11 cellular contexts compared by ENCODE assay signal in genomic region chr22:17198188-17199130, GRCh38. TPM values are rescaled to one million over a fixed set of nuclear protein-coding genes. Genes with fewer than 3 reads are reported as not detected.
DNase-seq lines count a peak whose midpoint lies in the region; ATAC-seq and TF ChIP-seq lines count a peak whose summit lies in the region.
"Had no signal": no experiment of that assay in that cellular context is flagged by ENCODE, and none has a peak within 500 bp of the region (broad histone marks: within the 10 kb centered on the region; RNA-seq: fewer than 3 reads in every experiment).

No MANE protein-coding gene starts in this region.

- H3K4me3 ChIP-seq in HUES48 (ENCODE audit: low read depth, low read length) (peak overlapping the region; percentile 67), iPS-20b (ENCODE audit: low read length) (peak overlapping the region; percentile 68), sigmoid colon (peak overlapping the region in 3 of 4 donors; percentile 27 to 44 (median 35)), PC-9 (no peak overlapping the region)

- H2AFZ ChIP-seq in PC-9, result no peak overlapping the region

- peak overlapping the region; percentile 60 for H3K4me3 Mint-ChIP-seq in chondrocyte (ENCODE audit: unreplicated experiment)

- peaks cover 11% of the 10 kb centered on the region for H3K4me1 Mint-ChIP-seq in chondrocyte (ENCODE audit: low read depth)

- TF ChIP-seq CTCF in chondrocyte (IDR thresholded peaks at IDR 0.05) (no peak), sigmoid colon (IDR thresholded peaks at IDR 0.05) (no peak), PC-9 (conservative IDR thresholded peaks at IDR 0.05) (no peak)

- DNase-seq in chondrocyte (ENCODE audit: low spot score) (no peak), sigmoid colon (no peak), A172 (ENCODE audit: low spot score) (no peak), PC-9 (no peak)
- DNase-seq: activated CD4-positive, CD25-positive, alpha-beta regulatory T cell; stimulated activated CD4-positive, alpha-beta T cell treated with anti-CD3 and anti-CD28 coated beads, Interleukin-4, amount 100 ng/mL, for 4 hours had no signal

- H3K36me3 Mint-ChIP-seq in chondrocyte (ENCODE audit: low read depth), result no peaks in the 10 kb centered on the region

- H3K27me3 Mint-ChIP-seq in chondrocyte (ENCODE audit: low read depth), result peaks cover 9% of the 10 kb centered on the region

- H3K36me3 ChIP-seq in HUES48 (ENCODE audit: control insufficient read depth, insufficient read depth, low read length) (no peaks in the 10 kb centered on the region), iPS-20b (ENCODE audit: insufficient read depth, low read depth, low read length) (no peaks in the 10 kb centered on the region), sigmoid colon (no peaks in the 10 kb centered on the region), PC-9 (ENCODE audit: low read depth) (no peaks in the 10 kb centered on the region)

- H3K4me1 ChIP-seq in HUES48 (ENCODE audit: control insufficient read depth, insufficient read depth, low read length) (peaks cover 49% of the 10 kb centered on the region), iPS-20b (ENCODE audit: insufficient read depth, low read length) (peaks cover 25% of the 10 kb centered on the region; the same call in 1 of the 2 replicates), sigmoid colon (peaks cover 0 to 12% (median 0%) of the 10 kb centered on the region in 4 donors), PC-9 (replicated peaks; ENCODE audit: insufficient read depth) (no peaks in the 10 kb centered on the region)

- no peaks in the 10 kb centered on the region for H3K79me2 ChIP-seq in PC-9 (ENCODE audit: low read depth)

- no peaks in the 10 kb centered on the region for H3K9me2 ChIP-seq in PC-9 (ENCODE audit: insufficient read depth)

- H3K9me3 ChIP-seq in HUES48 (ENCODE audit: control insufficient read depth, insufficient read depth, low read length) (no peaks in the 10 kb centered on the region), iPS-20b (ENCODE audit: insufficient read depth, low read depth, low read length) (no peaks in the 10 kb centered on the region), sigmoid colon (no peaks in the 10 kb centered on the region), PC-9 (ENCODE audit: insufficient read depth, low read depth) (no peaks in the 10 kb centered on the region)

- H3F3A ChIP-seq in PC-9 (ENCODE audit: insufficient read depth, low read depth), result no peaks in the 10 kb centered on the region

- intact Hi-C loops in sigmoid colon (cut with DNase I), result no loop called here
- intact Hi-C loops in PC-9 (cut with micrococcal nuclease; ENCODE audit: unreplicated experiment), result no loop called here

- TF ChIP-seq POLR2A in sigmoid colon (IDR thresholded peaks at IDR 0.05), result no peak

- H3K9me3 Mint-ChIP-seq in chondrocyte (ENCODE audit: low read depth), result no peaks in the 10 kb centered on the region

- 31 to 61% methylated on average over 31 of the region's 31 CpGs for WGBS in sigmoid colon, 2 donors

- CTCF ChIA-PET in PC-9 (lab: Charles Lee), result no interaction called here

- no TSS peak for BruUV-seq in PC-9 (replicated peaks; lab: Mats Ljungman, UMichigan)

- ATAC-seq in GM21723 (IDR thresholded peaks at IDR 0.05; ENCODE audit: unreplicated experiment) (no peak), HG02981 (IDR thresholded peaks at IDR 0.05; ENCODE audit: unreplicated experiment) (no peak)
- ATAC-seq: HCT116 had no signal

- no peak overlapping the region for H3K4me2 ChIP-seq in PC-9

- POLR2A ChIA-PET in PC-9 (lab: Charles Lee; ENCODE audit: unreplicated experiment), result no interaction called here

- H3K9ac ChIP-seq in HUES48 (ENCODE audit: low read depth, low read length) (peak overlapping the region; percentile 91), iPS-20b (ENCODE audit: low read depth, low read length) (peak overlapping the region; percentile 88)

- H3K27me3 ChIP-seq in HUES48 (ENCODE audit: control insufficient read depth, insufficient read depth, low read length) (no peaks in the 10 kb centered on the region), iPS-20b (ENCODE audit: insufficient read depth, low read length) (no peaks in the 10 kb centered on the region), sigmoid colon (peaks cover 0 to 34% (median 7%) of the 10 kb centered on the region in 3 donors), PC-9 (ENCODE audit: insufficient read depth, low read depth) (peaks cover 33% of the 10 kb centered on the region)

- H3K27ac Mint-ChIP-seq in chondrocyte (ENCODE audit: unreplicated experiment), result no peak overlapping the region

- no peaks in the 10 kb centered on the region for H4K20me1 ChIP-seq in PC-9 (ENCODE audit: insufficient read depth)

- peak overlapping the region; percentile 99 for H3K27ac ChIP-seq in HUES48 (ENCODE audit: low read depth, low read length)
- peak overlapping the region; percentile 85 for H3K27ac ChIP-seq in iPS-20b (ENCODE audit: low read length)
- peak overlapping the region; percentile 27 to 61 (median 36) for H3K27ac ChIP-seq in sigmoid colon
- no peak overlapping the region for H3K27ac ChIP-seq in PC-9

- no peak for TF ChIP-seq EP300 in sigmoid colon (IDR thresholded peaks at IDR 0.05)

RNA-seq across cellular contexts. Expression of gene ADA2, which starts 20.8 kb away (rescaled TPM):
- total RNA-seq in chondrocyte (2.9 to 4.6 TPM (median 4.3 TPM) in 3 replicates), sigmoid colon (1 to 10 TPM; 2.8 to 8.3 (median 6.4) TPM), PC-9 (2021) (not detected in 2 replicates)
- 10 to 100 TPM in 2 of 3 donors, 1 to 10 TPM in 1; 8.4 to 29.0 (median 12.3) TPM for polyA plus RNA-seq in sigmoid colon
- total RNA-seq in A172 (2014; rRNA removed; shearing (Covaris generic)), result not detected in 2 replicates

RNA-seq across cellular contexts. Expression of gene HDHD5, which starts 39.4 kb away (rescaled TPM):
- 22.3 to 31.5 TPM (median 30.8 TPM) in 3 replicates for total RNA-seq in chondrocyte
- total RNA-seq in sigmoid colon, result 10 to 100 TPM; 26.7 to 39.3 (median 34.4) TPM
- polyA plus RNA-seq in sigmoid colon, result 10 to 100 TPM; 27.0 to 49.0 (median 33.5) TPM
- 24.7 and 29.2 TPM in 2 replicates for total RNA-seq in A172 (2014; rRNA removed; shearing (Covaris generic))
- 26.5 and 31.1 TPM in 2 replicates for total RNA-seq in PC-9 (2021)
